In the genomic region with DNA sequence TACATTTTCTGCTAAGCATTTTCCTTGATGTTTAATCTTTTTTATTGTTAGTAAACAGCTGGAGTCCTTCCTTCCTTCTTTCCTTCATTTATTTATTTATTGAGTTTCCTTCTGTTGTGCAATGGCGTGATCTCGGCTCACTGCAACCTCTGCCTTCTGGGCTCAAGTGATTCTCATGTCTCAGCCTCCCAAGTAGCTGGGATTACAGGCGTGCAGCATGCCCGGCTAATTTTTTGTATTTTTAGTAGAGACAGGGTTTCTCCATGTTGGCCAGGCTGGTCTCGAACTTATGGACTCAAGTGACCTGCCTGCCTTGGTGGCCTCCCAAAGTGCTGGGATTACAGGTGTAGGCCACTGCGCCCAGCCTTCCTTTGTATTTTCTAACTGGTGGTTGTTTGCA, we compare ENCODE assay signal across 3 cellular contexts. TPM values are rescaled to one million over a fixed set of nuclear protein-coding genes. Genes with fewer than 3 reads are reported as not detected.
"Had no signal": no experiment of that assay in that cellular context is flagged by ENCODE, and none has a peak within 500 bp of the region (broad histone marks: within the 10 kb centered on the region; RNA-seq: fewer than 3 reads in every experiment).

No MANE protein-coding gene starts in this region.

RNA-seq across cellular contexts. Expression of a gene that starts 6.4 kb away (rescaled TPM):
- polyA plus RNA-seq: neural cell had no signal

RNA-seq across cellular contexts. Expression of a gene that starts 24.4 kb away (rescaled TPM):
- total RNA-seq: natural killer cell had no signal
- polyA plus RNA-seq: naive thymus-derived CD4-positive, alpha-beta T cell had no signal
